Comparison of ENCODE assay signal across 11 cellular contexts in the genomic region with DNA sequence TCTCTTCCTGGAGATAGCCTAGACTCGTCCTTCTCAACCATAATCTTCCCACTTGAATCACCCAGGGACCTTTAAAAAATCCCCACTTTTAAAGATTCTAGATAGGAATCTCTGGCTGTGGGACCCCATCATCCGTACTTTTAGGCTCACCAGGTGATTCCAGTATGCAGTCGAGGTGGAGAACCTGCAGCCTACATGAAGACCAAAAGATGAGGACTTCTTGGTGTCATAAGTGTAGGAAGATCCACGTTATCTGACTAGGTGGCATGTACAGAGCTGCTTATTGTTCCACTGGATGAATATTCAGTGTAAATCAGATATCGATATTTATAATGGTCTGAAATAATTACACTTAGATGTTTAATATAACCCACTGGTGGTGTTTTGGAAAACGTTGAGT. TPM values are rescaled to one million over a fixed set of nuclear protein-coding genes. Genes with fewer than 3 reads are reported as not detected.
DNase-seq lines count a peak whose midpoint lies in the region; ATAC-seq and TF ChIP-seq lines count a peak whose summit lies in the region.
"Had no signal": no experiment of that assay in that cellular context is flagged by ENCODE, and none has a peak within 500 bp of the region (broad histone marks: within the 10 kb centered on the region; RNA-seq: fewer than 3 reads in every experiment).

No MANE protein-coding gene starts in this region.

- peaks cover 12 to 17% (median 16%) of the 10 kb centered on the region in 3 donors for H3K27me3 Mint-ChIP-seq in CD14-positive monocyte (ENCODE audit: low read depth in 3 of 3)

- no peak for DNase-seq in CD14-positive monocyte (ENCODE audit: low spot score)
- no peak for DNase-seq in dorsolateral prefrontal cortex
- DNase-seq in activated CD4-positive, CD25-positive, alpha-beta regulatory T cell treated with anti-CD3 and anti-CD28 coated beads, Interleukin-2, amount 50 U/mL, for 72 hours = no peak
- DNase-seq: central memory CD4-positive, alpha-beta T cell; NCI-H345; nephron progenitor cell; T1000 had no signal

- no peak overlapping the region for H3K9ac ChIP-seq in parathyroid adenoma

- H3K4me2 ChIP-seq in parathyroid adenoma (ENCODE audit: low read length) = no peak overlapping the region

- TF ChIP-seq CTCF in CD14-positive monocyte (IDR thresholded peaks at IDR 0.05) (no peak), dorsolateral prefrontal cortex (IDR thresholded peaks at IDR 0.05 in 54 of 56, conservative IDR thresholded peaks at IDR 0.05 in 2 of 56; ENCODE audit: low read depth in 1 of 56, partially characterized antibody in 56 of 56) (no peak), parathyroid adenoma (IDR thresholded peaks at IDR 0.05) (no peak)

- no peak overlapping the region for H3K27ac Mint-ChIP-seq in CD14-positive monocyte
- H3K27ac Mint-ChIP-seq: nephron progenitor cell had no signal

- H3K9me3 ChIP-seq in parathyroid adenoma (ENCODE audit: control insufficient read depth, low read length) = no peaks in the 10 kb centered on the region

- peak overlapping the region; percentile 90 for H3K4me3 ChIP-seq in GM08714 (ENCODE audit: low read length)
- peak overlapping the region in 30 of 59 donors; percentile 7 to 72 (median 62) for H3K4me3 ChIP-seq in dorsolateral prefrontal cortex
- no peak overlapping the region for H3K4me3 ChIP-seq in parathyroid adenoma (ENCODE audit: low read depth, low read length)

- H3K27me3 ChIP-seq in dorsolateral prefrontal cortex = peaks cover 0 to 52% (median 33%) of the 10 kb centered on the region in 45 donors
- H3K27me3 ChIP-seq in parathyroid adenoma (ENCODE audit: control insufficient read depth, insufficient read depth, low read length) = no peaks in the 10 kb centered on the region

- ATAC-seq in GM21447 (IDR thresholded peaks at IDR 0.05; ENCODE audit: unreplicated experiment) (no peak), GM18861 (IDR thresholded peaks at IDR 0.05; ENCODE audit: unreplicated experiment) (no peak)

- H3K27ac ChIP-seq in dorsolateral prefrontal cortex (peak overlapping the region in 9 of 59 donors; percentile 7 to 83 (median 27)), parathyroid adenoma (peak overlapping the region; percentile 67)

- H3K79me2 ChIP-seq in parathyroid adenoma = peaks cover 2% of the 10 kb centered on the region

- peak overlapping the region; percentile 12 to 53 for H3K4me3 Mint-ChIP-seq in CD14-positive monocyte
- H3K4me3 Mint-ChIP-seq: nephron progenitor cell had no signal

- intact Hi-C loops in CD14-positive monocyte (cut with micrococcal nuclease) = loop anchor here in 1 of 2 donors (5.0 kb wide), 1 partner anchor 113 kb away; no protein-coding TSS in a partner anchor
- intact Hi-C loops in dorsolateral prefrontal cortex (cut with DNase I) = no loop called here

- peaks cover 3% of the 10 kb centered on the region for H3K4me1 ChIP-seq in parathyroid adenoma

- H2AFZ ChIP-seq in parathyroid adenoma = no peak overlapping the region

- H3K9me3 Mint-ChIP-seq in CD14-positive monocyte = peaks cover 0 to 4% (median 0%) of the 10 kb centered on the region in 7 donors

- peaks cover 0 to 11% of the 10 kb centered on the region in 2 donors for H3K36me3 Mint-ChIP-seq in CD14-positive monocyte

- H3K4me1 Mint-ChIP-seq in CD14-positive monocyte = peaks cover 34% of the 10 kb centered on the region

- H3K36me3 ChIP-seq in parathyroid adenoma (ENCODE audit: control insufficient read depth, insufficient read depth, low read length) = no peaks in the 10 kb centered on the region

RNA-seq across cellular contexts. Expression of a gene that starts 2.6 kb away (rescaled TPM):
- polyA plus RNA-seq in CD14-positive monocyte = 1 to 10 TPM; 3.6 to 5.4 TPM
- 10 to 100 TPM in 100 of 120 experiments, 1 to 10 TPM in 20; 6.3 to 39.4 (median 13.3) TPM for total RNA-seq in dorsolateral prefrontal cortex

RNA-seq across cellular contexts. Expression of a gene that starts 42.8 kb away (rescaled TPM):
- not detected for polyA plus RNA-seq in CD14-positive monocyte
- total RNA-seq in dorsolateral prefrontal cortex = 1 to 10 TPM in 30 of 120 experiments, under 1 TPM in 86, not detected in 4; 0.10 to 5.3 (median 0.61) TPM
